ENCODE assay signal across 31 cellular contexts in genomic region chr3:135050536-135050935, GRCh38.
"Had no signal": no experiment of that assay in that cellular context is flagged by ENCODE, and none has a peak within 500 bp of the region (broad histone marks: within the 10 kb centered on the region; RNA-seq: fewer than 3 reads in every experiment).

No MANE protein-coding gene starts in this region.

- H3K9me3 ChIP-seq: ascending aorta, MG63, Peyer's patch, SJSA1, SK-N-SH had no signal

- H3K9me2 ChIP-seq: SK-N-SH had no signal

- H3K27me3 ChIP-seq: ascending aorta, cardiac muscle cell, Peyer's patch had no signal

- FAIRE-seq: TTC549 had no signal

- H3K4me3 ChIP-seq: ascending aorta, cardiac muscle cell, MG63, Peyer's patch, SJSA1 had no signal

- H3K4me1 ChIP-seq: ascending aorta, Peyer's patch, SJSA1 had no signal

- H3K27ac ChIP-seq: ascending aorta, cardiac muscle cell, Peyer's patch, SJSA1 had no signal

- ATAC-seq: activated CD4-positive, alpha-beta T cell treated with anti-CD3 and anti-CD28 coated beads for 36 hours; activated CD4-positive, CD25-positive, alpha-beta regulatory T cell treated with anti-CD3 and anti-CD28 coated beads, Interleukin-2, amount 50 U/mL, for 24 hours; activated CD8-positive, alpha-beta T cell treated with anti-CD3 and anti-CD28 coated beads, Interleukin-2, amount 10 ng/mL, durations not matched to agents 7 days and 5 days; PC-3 had no signal

- H3K4me2 ChIP-seq: SK-N-SH had no signal

- H3K36me3 ChIP-seq: ascending aorta, cardiac muscle cell, MG63, Peyer's patch, SJSA1 had no signal

- H3K9ac ChIP-seq: SK-N-SH had no signal

- DNase-seq: activated CD4-positive, alpha-beta T cell treated with anti-CD3 and anti-CD28 coated beads for 36 hours; activated CD4-positive, alpha-beta T cell treated with anti-CD3 and anti-CD28 coated beads, Interleukin-2, amount 10 ng/mL, durations not matched to agents 7 days and 5 days; activated CD4-positive, alpha-beta T cell treated with anti-CD3 and anti-CD28 coated beads, Interleukin-2, amount 50 U/mL, for 48 hours; activated CD8-positive, alpha-beta T cell treated with anti-CD3 and anti-CD28 coated beads, Interleukin-2, amount 10 ng/mL, durations not matched to agents 7 days and 5 days; activated gamma-delta T cell; activated naive CD4-positive, alpha-beta T cell treated with Interleukin-2 at 50 U/mL for 16 hours; activated naive CD8-positive, alpha-beta T cell treated with anti-CD3 and anti-CD28 coated beads, Interleukin-2, amount 10 ng/mL, durations not matched to agents 7 days and 5 days; activated T-cell treated with anti-CD3 and anti-CD28 coated beads, Interleukin-2, amount 50 U/mL, for 24 hours; amygdala; Kasumi-1; MG63; NCI-H1048; NCI-H1105 treated with DMSO at 0.1 percent for 48 hours; NCI-H1436; NCI-H1694 treated with DMSO at 0.1 percent for 48 hours; NCI-H2029; NCI-H345; NCI-H510A; NCI-H526; NCI-H748 treated with DMSO at 0.1 percent for 48 hours; NK-92 treated with Interleukin-12 subunit alpha and Interleukin-12 subunit beta, amount 100 ng/mL, for 24 hours; PC-3; Peyer's patch; RPMI8226; SHP77 treated with DMSO at 0.1 percent for 48 hours; SK-N-SH had no signal
